In genomic region chr18:70149616-70150301, GRCh38 we compare ENCODE assay signal across 30 cellular contexts.
"Had no signal": no experiment of that assay in that cellular context is flagged by ENCODE, and none has a peak within 500 bp of the region (broad histone marks: within the 10 kb centered on the region; RNA-seq: fewer than 3 reads in every experiment).

No MANE protein-coding gene starts in this region.

- H3K4me3 ChIP-seq: gastrocnemius medialis, left ventricle myocardium inferior, lung, mucosa of descending colon, sigmoid colon, upper lobe of left lung had no signal

- FAIRE-seq: astrocyte, small intestine had no signal

- H3K27me3 Mint-ChIP-seq: activated CD4-positive, alpha-beta T cell treated with anti-CD3 and anti-CD28 coated beads for 36 hours; dendritic cell treated with granulocyte-macrophage colony-stimulating factor and Interleukin-4, amounts not matched to agents 40 ng/mL and 50 ng/mL, for 4 days; natural killer cell treated with Interleukin-12 subunit alpha and Interleukin-12 subunit beta and Interleukin-15 and Interleukin-18, amount 100 ng/mL, for 72 hours; stimulated activated naive CD8-positive, alpha-beta T cell treated with anti-CD3 and anti-CD28 coated beads, Interleukin-15, amount 100 ng/mL, for 72 hours had no signal

- H3K9me3 Mint-ChIP-seq: activated T-helper 1 cell treated with anti-CD3 and anti-CD28 coated beads, Interleukin-12 subunit alpha, Interleukin-12 subunit beta, Interleukin-2, Interleukin-4 antibody, amounts not matched to agents 30 ng/mL and 10 ng/mL and 1 ng/mL, durations not matched to agents 14 hours and 24 hours and 36 hours; dendritic cell treated with granulocyte-macrophage colony-stimulating factor and Interleukin-4, amounts not matched to agents 40 ng/mL and 50 ng/mL, for 4 days; natural killer cell treated with Interleukin-12 subunit alpha and Interleukin-12 subunit beta and Interleukin-15 and Interleukin-18, amount 100 ng/mL, for 72 hours; stimulated activated effector memory CD8-positive, alpha-beta T cell treated with anti-CD3 and anti-CD28 coated beads, Interleukin-12 subunit alpha, Interleukin-12 subunit beta, amount 100 ng/mL, for 72 hours; stimulated activated naive CD8-positive, alpha-beta T cell treated with anti-CD3 and anti-CD28 coated beads, Interleukin-15, amount 100 ng/mL, for 72 hours had no signal

- ATAC-seq: activated CD4-positive, alpha-beta T cell treated with anti-CD3 and anti-CD28 coated beads for 36 hours; gastrocnemius medialis; mucosa of descending colon; natural killer cell treated with Interleukin-12 subunit alpha and Interleukin-12 subunit beta and Interleukin-15 and Interleukin-18, amount 100 ng/mL, for 72 hours; stimulated activated effector memory CD8-positive, alpha-beta T cell treated with anti-CD3 and anti-CD28 coated beads, Interleukin-12 subunit alpha, Interleukin-12 subunit beta, amount 100 ng/mL, for 72 hours; stimulated activated naive CD8-positive, alpha-beta T cell treated with anti-CD3 and anti-CD28 coated beads, Interleukin-15, amount 100 ng/mL, for 72 hours had no signal

- H3K4me3 Mint-ChIP-seq: activated CD4-positive, alpha-beta T cell treated with anti-CD3 and anti-CD28 coated beads for 36 hours; activated T-helper 1 cell treated with anti-CD3 and anti-CD28 coated beads, Interleukin-12 subunit alpha, Interleukin-12 subunit beta, Interleukin-2, Interleukin-4 antibody, amounts not matched to agents 30 ng/mL and 10 ng/mL and 1 ng/mL, durations not matched to agents 14 hours and 24 hours and 36 hours; dendritic cell treated with granulocyte-macrophage colony-stimulating factor and Interleukin-4, amounts not matched to agents 40 ng/mL and 50 ng/mL, for 4 days; natural killer cell treated with Interleukin-12 subunit alpha and Interleukin-12 subunit beta and Interleukin-15 and Interleukin-18, amount 100 ng/mL, for 72 hours; stimulated activated effector memory CD8-positive, alpha-beta T cell treated with anti-CD3 and anti-CD28 coated beads, Interleukin-12 subunit alpha, Interleukin-12 subunit beta, amount 100 ng/mL, for 72 hours; stimulated activated naive CD8-positive, alpha-beta T cell treated with anti-CD3 and anti-CD28 coated beads, Interleukin-15, amount 100 ng/mL, for 72 hours had no signal

- H3K36me3 ChIP-seq: brain microvascular endothelial cell had no signal

- DNase-seq: activated CD4-positive, alpha-beta T cell treated with anti-CD3 and anti-CD28 coated beads for 36 hours; activated CD4-positive, alpha-beta T cell treated with anti-CD3 and anti-CD28 coated beads, Interleukin-2, amount 50 U/mL, for 4 hours; activated CD4-positive, CD25-positive, alpha-beta regulatory T cell; activated CD8-positive, alpha-beta memory T cell treated with anti-CD3 and anti-CD28 coated beads, Interleukin-2, amount 50 U/mL, for 4 hours; activated gamma-delta T cell treated with Interleukin-2 at 50 U/mL for 16 hours; activated naive CD4-positive, alpha-beta T cell treated with anti-CD3 and anti-CD28 coated beads, Interleukin-2, amount 50 U/mL, for 16 hours; activated T-cell treated with anti-CD3 and anti-CD28 coated beads, Interleukin-2, amount 50 U/mL, for 1 hour; amniotic stem cell; brain microvascular endothelial cell; central memory CD4-positive, alpha-beta T cell; effector CD4-positive, alpha-beta T cell; gastrocnemius medialis; glutamatergic neuron; left ventricle myocardium inferior; mesendoderm; mucosa of descending colon; retina; sigmoid colon; small intestine; stimulated activated CD4-positive, alpha-beta T cell treated with anti-CD3 and anti-CD28 coated beads, Interleukin-4, amount 100 ng/mL, for 24 hours; stimulated activated naive CD8-positive, alpha-beta T cell treated with anti-CD3 and anti-CD28 coated beads, Interleukin-15, amount 100 ng/mL, for 72 hours; substantia nigra; T-helper 2 cell; upper lobe of left lung had no signal

- H3K27ac Mint-ChIP-seq: activated CD4-positive, alpha-beta T cell treated with anti-CD3 and anti-CD28 coated beads for 36 hours; activated T-helper 1 cell treated with anti-CD3 and anti-CD28 coated beads, Interleukin-12 subunit alpha, Interleukin-12 subunit beta, Interleukin-2, Interleukin-4 antibody, amounts not matched to agents 30 ng/mL and 10 ng/mL and 1 ng/mL, durations not matched to agents 14 hours and 24 hours and 36 hours; dendritic cell treated with granulocyte-macrophage colony-stimulating factor and Interleukin-4, amounts not matched to agents 40 ng/mL and 50 ng/mL, for 4 days; natural killer cell treated with Interleukin-12 subunit alpha and Interleukin-12 subunit beta and Interleukin-15 and Interleukin-18, amount 100 ng/mL, for 72 hours; stimulated activated effector memory CD8-positive, alpha-beta T cell treated with anti-CD3 and anti-CD28 coated beads, Interleukin-12 subunit alpha, Interleukin-12 subunit beta, amount 100 ng/mL, for 72 hours had no signal

- H3K27me3 ChIP-seq: brain microvascular endothelial cell, gastrocnemius medialis, sigmoid colon, upper lobe of left lung had no signal
